7 cellular contexts compared by ENCODE assay signal in genomic region chr18:70195852-70196434, GRCh38. TPM values are rescaled to one million over a fixed set of nuclear protein-coding genes. Genes with fewer than 3 reads are reported as not detected.
DNase-seq lines count a peak whose midpoint lies in the region; ATAC-seq, FAIRE-seq and TF ChIP-seq lines count a peak whose summit lies in the region.

No MANE protein-coding gene starts in this region.

- peak; percentile 28 for DNase-seq in GM04504 (ENCODE audit: low read depth)
- no peak for DNase-seq in HFF-Myc (ENCODE audit: extremely low read depth, low read depth)
- peak; percentile 5 to 57 for DNase-seq in NCI-H526 (lab: John Stamatoyannopoulos, UW)
- peak; percentile 63 for DNase-seq in MCF 10A (ENCODE audit: unreplicated experiment)
- peak in 1 of 2 donors; percentile 8 for DNase-seq in thyroid gland

- CTCF ChIA-PET in MCF 10A (lab: Yijun Ruan, JAX), result interaction anchor here (0.6 to 18.4 kb wide), 32 partner anchors 9 to 988 kb away, joined by 3 to 323 read pairs (median 5); partner anchors contain the start of gene RTTN

- H3K36me3 ChIP-seq in thyroid gland, result peaks cover 7 to 20% of the 10 kb centered on the region in 2 donors

- TF ChIP-seq POLR2A in thyroid gland (IDR thresholded peaks at IDR 0.05), result no peak

- H3K9me3 Mint-ChIP-seq in MCF 10A (ENCODE audit: unreplicated experiment), result no peaks in the 10 kb centered on the region

- H3K27ac ChIP-seq in thyroid gland, result no peak overlapping the region

- no peak overlapping the region for H3K27ac Mint-ChIP-seq in MCF 10A (ENCODE audit: low read depth, unreplicated experiment)

- no peaks in the 10 kb centered on the region for H3K4me1 Mint-ChIP-seq in MCF 10A (ENCODE audit: insufficient read depth, unreplicated experiment)

- WGBS in thyroid gland, 2 donors, result 69 to 71% methylated on average over 5 of the region's 5 CpGs

- POLR2A ChIA-PET in MCF 10A (lab: Yijun Ruan, JAX), result interaction anchor here (1.5 to 1.6 kb wide), 2 partner anchors 10 to 238 kb away, joined by 5 read pairs; no protein-coding TSS in a partner anchor

- BruUV-seq in MCF 10A (replicated peaks; lab: Mats Ljungman, UMichigan), result no TSS peak

- TF ChIP-seq CTCF in HFF-Myc (IDR thresholded peaks at IDR 0.05; ENCODE audit: low read depth, low read length, missing control alignments) (peak; percentile 66), MCF 10A (IDR thresholded peaks at IDR 0.05; ENCODE audit: unreplicated experiment) (peak; percentile 78), thyroid gland (IDR thresholded peaks at IDR 0.05) (peak; percentile 23 to 75 (median 62))

- H3K4me3 ChIP-seq in HFF-Myc (replicated peaks; ENCODE audit: low read depth, low read length), result no peak overlapping the region
- no peak overlapping the region for H3K4me3 ChIP-seq in thyroid gland (replicated peaks in 1 of 3)

- peaks cover 29% of the 10 kb centered on the region for H3K36me3 Mint-ChIP-seq in MCF 10A (ENCODE audit: insufficient read depth, unreplicated experiment)

- H3K27me3 Mint-ChIP-seq in MCF 10A (ENCODE audit: insufficient read depth, unreplicated experiment), result no peaks in the 10 kb centered on the region

- intact Hi-C loops in MCF 10A (cut with micrococcal nuclease), result loop anchor here (1.0 to 5.0 kb wide), 4 partner anchors 93 to 254 kb away; partner anchors contain the start of gene SOCS6
- intact Hi-C loops in thyroid gland (cut with DNase I), result loop anchor here (5.0 kb wide), 1 partner anchor 236 kb away; no protein-coding TSS in a partner anchor

- no peaks in the 10 kb centered on the region for H3K27me3 ChIP-seq in thyroid gland

- no peaks in the 10 kb centered on the region for H3K9me3 ChIP-seq in thyroid gland

- no peaks in the 10 kb centered on the region for H3K4me1 ChIP-seq in thyroid gland

- FAIRE-seq in islet of Langerhans (lab: Jason Lieb, UNC), result peak; percentile 98

- no peak overlapping the region for H3K4me3 Mint-ChIP-seq in MCF 10A (ENCODE audit: unreplicated experiment)

- no peak for ATAC-seq in GM19395 (IDR thresholded peaks at IDR 0.05; ENCODE audit: unreplicated experiment)

RNA-seq across cellular contexts. Expression of gene RTTN, which starts 9.5 kb away (rescaled TPM):
- total RNA-seq in MCF 10A (2022) (55.8 and 64.7 TPM in 2 replicates), thyroid gland (10 to 100 TPM; 12.6 to 34.6 (median 19.3) TPM)
